Comparison of ENCODE assay signal across 8 cellular contexts in genomic region chr17:47174823-47175222, GRCh38. TPM values are rescaled to one million over a fixed set of nuclear protein-coding genes. Genes with fewer than 3 reads are reported as not detected.
"Had no signal": no experiment of that assay in that cellular context is flagged by ENCODE, and none has a peak within 500 bp of the region (broad histone marks: within the 10 kb centered on the region; RNA-seq: fewer than 3 reads in every experiment).

No MANE protein-coding gene starts in this region.

RNA-seq across cellular contexts. Expression of gene MYL4, which starts 34.3 kb away (rescaled TPM):
- total RNA-seq: epithelial cell of proximal tubule; fibroblast of lung; foreskin keratinocyte; kidney epithelial cell; naive thymus-derived CD4-positive, alpha-beta T cell; osteocyte; thoracic aorta; transverse colon had no signal
- polyA plus RNA-seq: foreskin keratinocyte; naive thymus-derived CD4-positive, alpha-beta T cell had no signal
